Comparison of ENCODE assay signal across 16 cellular contexts in genomic region chr9:130110166-130110565, GRCh38. TPM values are rescaled to one million over a fixed set of nuclear protein-coding genes. Genes with fewer than 3 reads are reported as not detected.
DNase-seq lines count a peak whose midpoint lies in the region; ATAC-seq and TF ChIP-seq lines count a peak whose summit lies in the region.
"Had no signal": no experiment of that assay in that cellular context is flagged by ENCODE, and none has a peak within 500 bp of the region (broad histone marks: within the 10 kb centered on the region; RNA-seq: fewer than 3 reads in every experiment).

No MANE protein-coding gene starts in this region.

- no peaks in the 10 kb centered on the region for H3K9me2 ChIP-seq in Karpas-422 (replicated peaks; ENCODE audit: insufficient read depth, low read length)

- POLR2A ChIA-PET in activated CD8-positive, alpha-beta T cell treated with anti-CD3 and anti-CD28 coated beads for 36 hours (lab: Charles Lee): interaction anchor here (1.4 kb wide), 1 partner anchor 126 kb away, joined by 5 read pairs; no protein-coding TSS in a partner anchor

- H3K36me3 Mint-ChIP-seq in activated CD8-positive, alpha-beta T cell treated with anti-CD3 and anti-CD28 coated beads for 36 hours (ENCODE audit: low read depth): peaks cover 35% of the 10 kb centered on the region

- H3K79me2 ChIP-seq in Karpas-422 (ENCODE audit: low read length): no peaks in the 10 kb centered on the region

- TF ChIP-seq CTCF in BE2C (IDR thresholded peaks at IDR 0.05; ENCODE audit: low read depth, low read length): peak; percentile 66
- peak; percentile 1 for TF ChIP-seq CTCF in GM10266 (IDR thresholded peaks at IDR 0.05; ENCODE audit: control insufficient read depth, insufficient read depth, low read depth, missing control alignments)
- TF ChIP-seq CTCF in activated CD8-positive, alpha-beta T cell treated with anti-CD3 and anti-CD28 coated beads for 36 hours (IDR thresholded peaks at IDR 0.05): peak; percentile 46
- no peak for TF ChIP-seq CTCF in lower lobe of right lung (IDR thresholded peaks at IDR 0.05)

- no peak overlapping the region for H2AFZ ChIP-seq in Karpas-422 (ENCODE audit: low read length)

- H3K9me3 ChIP-seq in BE2C (no peaks in the 10 kb centered on the region), lower lobe of right lung (no peaks in the 10 kb centered on the region), Karpas-422 (ENCODE audit: low read length) (no peaks in the 10 kb centered on the region)
- H3K9me3 ChIP-seq: psoas muscle, upper lobe of right lung had no signal

- H3K4me1 ChIP-seq in BE2C: peaks cover 30% of the 10 kb centered on the region
- H3K4me1 ChIP-seq in lower lobe of right lung: peaks cover 6% of the 10 kb centered on the region
- no peaks in the 10 kb centered on the region for H3K4me1 ChIP-seq in Karpas-422 (ENCODE audit: low read length)
- H3K4me1 ChIP-seq: psoas muscle, upper lobe of right lung had no signal

- no peak overlapping the region for H3K27ac Mint-ChIP-seq in activated CD8-positive, alpha-beta T cell treated with anti-CD3 and anti-CD28 coated beads for 36 hours

- DNase-seq in BE2C (no peak), GM10266 (ENCODE audit: extremely low spot score) (no peak), lower lobe of right lung (peak; percentile 12), HuH-7.5 (ENCODE audit: low spot score) (no peak), NCI-H1048 (lab: John Stamatoyannopoulos, UW) (no peak), Karpas-422 (no peak)
- peak; percentile 52 for DNase-seq in activated CD8-positive, alpha-beta T cell treated with anti-CD3 and anti-CD28 coated beads for 36 hours
- DNase-seq: amniotic stem cell, HCEC 1CT, NCI-H1105 treated with DMSO at 0.1 percent for 48 hours, psoas muscle, Right ventricle myocardium superior, upper lobe of right lung had no signal

- H3K4me2 ChIP-seq in Karpas-422 (ENCODE audit: low read depth, low read length, poor library complexity, severe bottlenecking): no peak overlapping the region

- no peak overlapping the region for H3K4me3 ChIP-seq in BE2C (ENCODE audit: low read depth, low read length)
- H3K4me3 ChIP-seq in lower lobe of right lung: no peak overlapping the region
- H3K4me3 ChIP-seq in Karpas-422 (ENCODE audit: low read length): no peak overlapping the region
- H3K4me3 ChIP-seq: psoas muscle, upper lobe of right lung had no signal

- H3K27me3 Mint-ChIP-seq in activated CD8-positive, alpha-beta T cell treated with anti-CD3 and anti-CD28 coated beads for 36 hours: no peaks in the 10 kb centered on the region

- H3K27me3 ChIP-seq in BE2C: no peaks in the 10 kb centered on the region
- no peaks in the 10 kb centered on the region for H3K27me3 ChIP-seq in lower lobe of right lung (ENCODE audit: low read depth)
- no peaks in the 10 kb centered on the region for H3K27me3 ChIP-seq in Karpas-422 (ENCODE audit: low read length)
- H3K27me3 ChIP-seq: upper lobe of right lung had no signal

- intact Hi-C loops in activated CD8-positive, alpha-beta T cell treated with anti-CD3 and anti-CD28 coated beads for 36 hours (cut with micrococcal nuclease): no loop called here
- intact Hi-C loops in lower lobe of right lung (cut with DNase I): no loop called here

- H3K36me3 ChIP-seq in BE2C (peaks cover 6% of the 10 kb centered on the region), lower lobe of right lung (peaks cover 81% of the 10 kb centered on the region), Karpas-422 (ENCODE audit: insufficient read depth, low read length) (peaks cover 7% of the 10 kb centered on the region; the same call in 1 of the 2 replicates)

- ATAC-seq in activated CD8-positive, alpha-beta T cell treated with anti-CD3 and anti-CD28 coated beads for 36 hours: peak; percentile 28
- ATAC-seq in lower lobe of right lung (no peak), HG02798 (IDR thresholded peaks at IDR 0.05; ENCODE audit: poor library complexity, unreplicated experiment) (no peak)
- ATAC-seq: activated CD4-positive, CD25-positive, alpha-beta regulatory T cell treated with anti-CD3 and anti-CD28 coated beads, Interleukin-2, amount 50 U/mL, for 24 hours; esophagus mucosa; psoas muscle; upper lobe of right lung had no signal

- no peaks in the 10 kb centered on the region for H4K20me1 ChIP-seq in Karpas-422 (ENCODE audit: insufficient read depth, low read depth, low read length)

- CTCF ChIA-PET in activated CD8-positive, alpha-beta T cell treated with anti-CD3 and anti-CD28 coated beads for 36 hours (lab: Charles Lee): interaction anchor here (5.4 to 7.9 kb wide), 2 partner anchors 126 to 131 kb away, joined by 45 to 111 read pairs; no protein-coding TSS in a partner anchor

- H3K4me1 Mint-ChIP-seq in activated CD8-positive, alpha-beta T cell treated with anti-CD3 and anti-CD28 coated beads for 36 hours (ENCODE audit: low read depth): peaks cover 33% of the 10 kb centered on the region

- no peaks in the 10 kb centered on the region for H3K9me3 Mint-ChIP-seq in activated CD8-positive, alpha-beta T cell treated with anti-CD3 and anti-CD28 coated beads for 36 hours

- no peak overlapping the region for H3K4me3 Mint-ChIP-seq in activated CD8-positive, alpha-beta T cell treated with anti-CD3 and anti-CD28 coated beads for 36 hours

- H3K27ac ChIP-seq in lower lobe of right lung (no peak overlapping the region), Karpas-422 (ENCODE audit: low read length) (no peak overlapping the region)
- H3K27ac ChIP-seq: psoas muscle, upper lobe of right lung had no signal

- H3K9ac ChIP-seq in Karpas-422 (ENCODE audit: low read length): no peak overlapping the region

RNA-seq across cellular contexts. Expression of gene GPR107, which starts 56.5 kb away (rescaled TPM):
- polyA plus RNA-seq in BE2C (2012; ENCODE audit: insufficient read depth, insufficient read length, low read depth): 35.8 TPM
- total RNA-seq in activated CD8-positive, alpha-beta T cell treated with anti-CD3 and anti-CD28 coated beads for 36 hours: 10 to 100 TPM; 18.2 to 19.0 TPM
- total RNA-seq in lower lobe of right lung: 43.0 TPM
- total RNA-seq in Karpas-422 (2014; rRNA removed; shearing (Covaris generic); ENCODE audit: low replicate concordance): 9.6 and 11.6 TPM in 2 replicates

Comparison
In these comparisons a context has a peak if more than half of its experiments do, and no peak if none do; other contexts are left out.
1. DNase-seq: peak in activated CD8-positive, alpha-beta T cell treated with anti-CD3 and anti-CD28 coated beads for 36 hours (single experiment) and lower lobe of right lung (single experiment); none in BE2C (single experiment), GM10266 (single experiment), HuH-7.5 (single experiment), NCI-H1048 (single experiment) and Karpas-422 (single experiment).